22 cellular contexts compared by ENCODE assay signal in the genomic region with DNA sequence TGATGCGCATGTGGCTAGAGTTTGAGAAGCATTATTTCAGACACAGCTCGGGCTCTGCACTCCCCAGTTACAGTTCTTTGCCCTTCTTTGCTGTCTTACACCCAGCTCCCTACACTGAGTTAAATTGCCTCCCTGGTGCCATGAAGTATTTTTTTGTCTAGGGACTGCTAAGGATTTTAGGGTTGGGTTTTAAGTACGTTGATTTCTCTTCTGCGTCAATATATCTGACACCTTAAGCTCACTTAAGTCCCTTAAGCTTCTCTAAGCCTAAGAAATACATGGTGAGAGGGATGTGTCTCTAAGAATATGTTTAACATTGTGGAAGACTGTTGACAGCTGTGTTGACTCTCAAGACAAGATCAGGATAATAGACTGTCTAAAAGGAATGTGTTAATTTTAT.
"Had no signal": no experiment of that assay in that cellular context is flagged by ENCODE, and none has a peak within 500 bp of the region (broad histone marks: within the 10 kb centered on the region; RNA-seq: fewer than 3 reads in every experiment).

No MANE protein-coding gene starts in this region.

- H3K27me3 Mint-ChIP-seq: activated CD4-positive, alpha-beta memory T cell treated with anti-CD3 and anti-CD28 coated beads, Interleukin-2, amount 10 ng/mL, durations not matched to agents 7 days and 5 days; T-helper 17 cell had no signal

- H3K36me3 ChIP-seq: adrenal gland, breast epithelium had no signal

- H3K27ac Mint-ChIP-seq: activated CD4-positive, alpha-beta memory T cell treated with anti-CD3 and anti-CD28 coated beads, Interleukin-2, amount 10 ng/mL, durations not matched to agents 7 days and 5 days; activated CD4-positive, alpha-beta T cell treated with anti-CD3 and anti-CD28 coated beads for 36 hours; activated naive CD8-positive, alpha-beta T cell treated with anti-CD3 and anti-CD28 coated beads, Interleukin-2, amount 10 ng/mL, durations not matched to agents 7 days and 5 days; T-helper 17 cell had no signal

- FAIRE-seq: K562, TTC549 had no signal

- H3K4me1 Mint-ChIP-seq: activated CD4-positive, alpha-beta memory T cell treated with anti-CD3 and anti-CD28 coated beads, Interleukin-2, amount 10 ng/mL, durations not matched to agents 7 days and 5 days; activated CD4-positive, alpha-beta T cell treated with anti-CD3 and anti-CD28 coated beads for 36 hours; activated naive CD8-positive, alpha-beta T cell treated with anti-CD3 and anti-CD28 coated beads, Interleukin-2, amount 10 ng/mL, durations not matched to agents 7 days and 5 days; T-helper 17 cell had no signal

- H3K4me3 ChIP-seq: adrenal gland, breast epithelium, K562 had no signal

- H3K4me1 ChIP-seq: adrenal gland, breast epithelium had no signal

- H3K27me3 ChIP-seq: adrenal gland, breast epithelium had no signal

- H3K4me3 Mint-ChIP-seq: activated CD4-positive, alpha-beta memory T cell treated with anti-CD3 and anti-CD28 coated beads, Interleukin-2, amount 10 ng/mL, durations not matched to agents 7 days and 5 days; activated CD4-positive, alpha-beta T cell treated with anti-CD3 and anti-CD28 coated beads for 36 hours; activated naive CD8-positive, alpha-beta T cell treated with anti-CD3 and anti-CD28 coated beads, Interleukin-2, amount 10 ng/mL, durations not matched to agents 7 days and 5 days; T-helper 17 cell had no signal

- DNase-seq: activated CD4-positive, alpha-beta memory T cell treated with anti-CD3 and anti-CD28 coated beads, Interleukin-2, amount 10 ng/mL, durations not matched to agents 7 days and 5 days; activated CD4-positive, alpha-beta T cell treated with anti-CD3 and anti-CD28 coated beads for 36 hours; activated CD4-positive, alpha-beta T cell treated with anti-CD3 and anti-CD28 coated beads, Interleukin-2, amount 50 U/mL, for 1 hour; activated naive CD4-positive, alpha-beta T cell treated with anti-CD3 and anti-CD28 coated beads, Interleukin-2, amount 50 U/mL, for 16 hours; activated naive CD8-positive, alpha-beta T cell treated with anti-CD3 and anti-CD28 coated beads, Interleukin-2, amount 10 ng/mL, durations not matched to agents 7 days and 5 days; adrenal gland; aorta; central memory CD4-positive, alpha-beta T cell; Karpas-422; MM.1S; NCI-H1105; NCI-H1436; NCI-H1694 treated with DMSO at 0.1 percent for 48 hours; NCI-H2029 treated with DMSO at 0.1 percent for 48 hours; NCI-H510A treated with DMSO at 0.1 percent for 48 hours; NCI-H748 treated with DMSO at 0.1 percent for 48 hours; SIG-M5; T-helper 17 cell; T-helper 9 cell had no signal

- H3K27ac ChIP-seq: adrenal gland, breast epithelium had no signal

- H3K9me3 ChIP-seq: adrenal gland, breast epithelium had no signal

- H3K36me3 Mint-ChIP-seq: activated naive CD8-positive, alpha-beta T cell treated with anti-CD3 and anti-CD28 coated beads, Interleukin-2, amount 10 ng/mL, durations not matched to agents 7 days and 5 days had no signal

- ATAC-seq: activated CD4-positive, alpha-beta T cell treated with anti-CD3 and anti-CD28 coated beads for 36 hours; K562; T-helper 17 cell had no signal

- H3K9me3 Mint-ChIP-seq: activated naive CD8-positive, alpha-beta T cell treated with anti-CD3 and anti-CD28 coated beads, Interleukin-2, amount 10 ng/mL, durations not matched to agents 7 days and 5 days had no signal
